Comparison of ENCODE assay signal across 23 cellular contexts in the genomic region with DNA sequence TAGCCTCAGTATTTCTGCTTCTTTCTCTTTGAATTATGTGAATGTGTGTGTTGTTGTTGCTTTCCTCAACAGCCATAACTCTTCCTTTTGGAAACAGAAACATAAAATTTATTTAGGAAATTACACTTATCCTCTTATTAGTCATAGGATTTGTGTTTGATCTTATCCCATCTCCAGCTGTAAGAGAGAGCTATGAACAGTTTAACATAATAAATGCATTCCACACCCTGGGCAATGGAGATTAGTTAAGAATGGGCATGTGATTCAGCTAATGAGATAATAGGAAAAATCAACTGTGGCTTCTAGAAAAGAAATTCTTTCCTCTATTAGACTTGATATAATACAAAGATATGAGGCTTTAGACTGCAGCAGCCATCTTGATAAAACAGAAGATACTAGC. TPM values are rescaled to one million over a fixed set of nuclear protein-coding genes. Genes with fewer than 3 reads are reported as not detected.
DNase-seq lines count a peak whose midpoint lies in the region; ATAC-seq and TF ChIP-seq lines count a peak whose summit lies in the region.
"Had no signal": no experiment of that assay in that cellular context is flagged by ENCODE, and none has a peak within 500 bp of the region (broad histone marks: within the 10 kb centered on the region; RNA-seq: fewer than 3 reads in every experiment).

No MANE protein-coding gene starts in this region.

- H3K4me3 ChIP-seq in A673 (ENCODE audit: low read depth, low read length, poor library complexity, severe bottlenecking) (no peak overlapping the region), retinal pigment epithelial cell (ENCODE audit: low read length) (no peak overlapping the region)
- H3K4me3 ChIP-seq: BLaER1 treated with 17β-estradiol and CSF1 and Interleukin-3, amounts not matched to agents 10 nM and 100 nM; GM12878; GM23338 had no signal

- no peak for ATAC-seq in GM19455 (IDR thresholded peaks at IDR 0.05; ENCODE audit: unreplicated experiment)
- ATAC-seq: GM12878, GM23338, HCT116 had no signal

- BruUV-seq in A673 (replicated peaks; lab: Mats Ljungman, UMichigan) = no TSS peak

- no peak for TF ChIP-seq CTCF in A673 (conservative IDR thresholded peaks at IDR 0.05; ENCODE audit: low read depth, low read length)
- TF ChIP-seq CTCF in retinal pigment epithelial cell (conservative IDR thresholded peaks at IDR 0.05; ENCODE audit: low read depth, low read length) = no peak

- POLR2A ChIA-PET in A673 (lab: Charles Lee; ENCODE audit: low non-redundant PET) = interaction anchor here (0.6 kb wide), 1 partner anchor 236 kb away, joined by 3 read pairs; no protein-coding TSS in a partner anchor

- H3K9me3 ChIP-seq in A673 (ENCODE audit: low read depth, low read length, poor library complexity, severe bottlenecking) = no peaks in the 10 kb centered on the region
- H3K9me3 ChIP-seq: BE2C had no signal

- DNase-seq in A673 (ENCODE audit: low spot score) = peak; percentile 49
- DNase-seq in amniotic epithelial cell (ENCODE audit: low read depth) = peak; percentile 4
- peak; percentile 34 for DNase-seq in glomerular endothelial cell (ENCODE audit: extremely low read depth, low read depth, low spot score)
- DNase-seq in retinal pigment epithelial cell (ENCODE audit: low read depth) = peak; percentile 79
- no peak for DNase-seq in KG1 (lab: John Stamatoyannopoulos, UW)
- DNase-seq in NCI-H146 treated with DMSO at 0.1 percent for 48 hours (lab: John Stamatoyannopoulos, UW; ENCODE audit: unreplicated experiment) = no peak
- DNase-seq: ACHN; AML-193; BE2C; CD4-positive, alpha-beta T cell; CD8-positive, alpha-beta memory T cell; DMS 273 treated with DMSO at 0.1 percent for 48 hours; DMS79; EL; GDM1; H9 had no signal

- H3K27ac ChIP-seq in A673 (ENCODE audit: low read depth, low read length, poor library complexity, severe bottlenecking) = no peak overlapping the region
- H3K27ac ChIP-seq: 22Rv1; BLaER1 treated with 17β-estradiol and CSF1 and Interleukin-3, amounts not matched to agents 10 nM and 100 nM had no signal

- CTCF ChIA-PET in A673 (lab: Charles Lee) = no interaction called here

- H3K27me3 ChIP-seq in A673 (replicated peaks; ENCODE audit: insufficient read depth, low read depth, low read length, poor library complexity) = no peaks in the 10 kb centered on the region
- H3K27me3 ChIP-seq: BE2C; BLaER1 treated with 17β-estradiol and CSF1 and Interleukin-3, amounts not matched to agents 10 nM and 100 nM had no signal

- no peaks in the 10 kb centered on the region for H3K4me1 ChIP-seq in A673 (ENCODE audit: insufficient read depth, low read length, poor library complexity, severe bottlenecking)
- H3K4me1 ChIP-seq: BE2C; BLaER1 treated with 17β-estradiol and CSF1 and Interleukin-3, amounts not matched to agents 10 nM and 100 nM had no signal

- H3K36me3 ChIP-seq in A673 (ENCODE audit: insufficient read depth, low read length, poor library complexity, severe bottlenecking) = no peaks in the 10 kb centered on the region
- H3K36me3 ChIP-seq: BE2C; BLaER1 treated with 17β-estradiol and CSF1 and Interleukin-3, amounts not matched to agents 10 nM and 100 nM had no signal

- intact Hi-C loops in A673 (cut with micrococcal nuclease; ENCODE audit: unreplicated experiment) = no loop called here

RNA-seq across cellular contexts. Expression of a gene that starts 55.0 kb away (rescaled TPM):
- total RNA-seq in A673 (2021) (not detected in 2 replicates), glomerular endothelial cell (not detected in 2 replicates)
- total RNA-seq: CD4-positive, alpha-beta T cell; CD8-positive, alpha-beta memory T cell; H4 had no signal

Comparison
In these comparisons a context has a peak if more than half of its experiments do, and no peak if none do; other contexts are left out.
1. DNase-seq: peak in A673 (single experiment), amniotic epithelial cell (single experiment), glomerular endothelial cell (single experiment) and retinal pigment epithelial cell (single experiment); none in KG1 (single experiment) and NCI-H146 treated with DMSO at 0.1 percent for 48 hours (single experiment).